ENCODE assay signal across 21 cellular contexts in genomic region chr6:27748662-27749061, GRCh38.
A peak's percentile ranks its signal among the peaks of the same experiment; 100 is the strongest.
DNase-seq lines count a peak whose midpoint lies in the region; ATAC-seq and TF ChIP-seq lines count a peak whose summit lies in the region.
"Had no signal": no experiment of that assay in that cellular context is flagged by ENCODE, and none has a peak within 500 bp of the region (broad histone marks: within the 10 kb centered on the region; RNA-seq: fewer than 3 reads in every experiment).

No MANE protein-coding gene starts in this region.

- RAD21 ChIA-PET in HCT116 (lab: Charles Lee; ENCODE audit: low non-redundant PET in 1 of 2, low total read pairs in 2 of 2, uncharacterized antibody in 2 of 2, unreplicated experiment in 2 of 2), result no interaction called here

- H4K20me1 ChIP-seq in HCT116 (ENCODE audit: insufficient read depth), result no peaks in the 10 kb centered on the region
- H4K20me1 ChIP-seq: BLaER1 treated with 17β-estradiol and CSF1 and Interleukin-3, amounts not matched to agents 10 nM and 100 nM had no signal

- POLR2A ChIA-PET in Caco-2 (lab: Charles Lee), result no interaction called here
- POLR2A ChIA-PET in HCT116 (lab: Charles Lee), result no interaction called here

- ATAC-seq in HCT116, result no peak
- ATAC-seq in HG03520 (IDR thresholded peaks at IDR 0.05; ENCODE audit: unreplicated experiment), result no peak
- ATAC-seq: GM12878, GM23338 had no signal

- H3K4me1 Mint-ChIP-seq in Caco-2 (ENCODE audit: low read depth, unreplicated experiment), result no peaks in the 10 kb centered on the region

- H3K4me2 ChIP-seq in HCT116 (ENCODE audit: low read length), result no peak overlapping the region
- H3K4me2 ChIP-seq: BLaER1 treated with 17β-estradiol and CSF1 and Interleukin-3, amounts not matched to agents 10 nM and 100 nM; GM23338 had no signal

- no peak overlapping the region for H2AFZ ChIP-seq in HCT116 (ENCODE audit: low read depth, low read length, poor library complexity, severe bottlenecking)
- H2AFZ ChIP-seq: GM23338 had no signal

- H3K4me1 ChIP-seq in Caco-2 (no peaks in the 10 kb centered on the region), HCT116 (ENCODE audit: control insufficient read depth in 1 of 2, insufficient read depth in 2 of 2, low read length in 2 of 2) (peaks cover 0 to 23% of the 10 kb centered on the region in 2 experiments; a peak in 3 of 4 replicates)
- H3K4me1 ChIP-seq: BE2C, HAP-1 had no signal

- H3K9me3 ChIP-seq in Caco-2, result no peaks in the 10 kb centered on the region
- H3K9me3 ChIP-seq in HCT116 (ENCODE audit: control insufficient read depth in 1 of 2, insufficient read depth in 1 of 2, low read depth in 1 of 2, low read length in 2 of 2), result no peaks in the 10 kb centered on the region
- H3K9me3 ChIP-seq: BE2C; BLaER1 treated with 17β-estradiol and CSF1 and Interleukin-3, amounts not matched to agents 10 nM and 100 nM; HAP-1 had no signal

- H3K36me3 ChIP-seq in Caco-2 (ENCODE audit: control insufficient read depth, insufficient read depth, low read length), result no peaks in the 10 kb centered on the region
- no peaks in the 10 kb centered on the region for H3K36me3 ChIP-seq in HCT116 (ENCODE audit: control insufficient read depth in 1 of 2, insufficient read depth in 2 of 2, low read length in 2 of 2)
- H3K36me3 ChIP-seq: BE2C; BLaER1 treated with 17β-estradiol and CSF1 and Interleukin-3, amounts not matched to agents 10 nM and 100 nM; HAP-1 had no signal

- H3K27me3 Mint-ChIP-seq in Caco-2 (ENCODE audit: insufficient read depth, unreplicated experiment), result no peaks in the 10 kb centered on the region

- H3K36me3 Mint-ChIP-seq in Caco-2 (ENCODE audit: insufficient read depth, unreplicated experiment), result peaks cover 16% of the 10 kb centered on the region
- H3K36me3 Mint-ChIP-seq: CD14-positive monocyte had no signal

- DNase-seq in Caco-2, result peak; percentile 41 to 44
- DNase-seq in HCT116 (ENCODE audit: low read depth, low spot score), result no peak
- DNase-seq in NB4 (ENCODE audit: low read depth), result peak; percentile 19
- DNase-seq in COLO829 (ENCODE audit: low spot score), result no peak
- DNase-seq in NCI-H226, result no peak
- DNase-seq: ACHN; AML-193; BE2C; CD4-positive, alpha-beta T cell; CD8-positive, alpha-beta memory T cell; COR-L47; DMS 273 treated with DMSO at 0.1 percent for 48 hours; DMS79; EL; GDM1 had no signal

- TF ChIP-seq RAD21 in HCT116 (IDR thresholded peaks at IDR 0.05; ENCODE audit: low read depth), result no peak

- no peaks in the 10 kb centered on the region for H3K9me2 ChIP-seq in HCT116 (ENCODE audit: insufficient read depth)

- H3K79me2 ChIP-seq in HCT116 (ENCODE audit: insufficient read depth, low read length), result no peaks in the 10 kb centered on the region

- TF ChIP-seq POLR2A in HCT116 (IDR thresholded peaks at IDR 0.05; ENCODE audit: borderline replicate concordance, extremely low read depth, insufficient read depth, insufficient read length) (no peak), NB4 (IDR thresholded peaks at IDR 0.05; ENCODE audit: extremely low read depth, insufficient read length) (no peak)

- no TSS peak for BruUV-seq in Caco-2 (replicated peaks; lab: Mats Ljungman, UMichigan)
- BruUV-seq in HCT116 (replicated peaks; lab: Mats Ljungman, UMichigan), result no TSS peak

- H3K4me3 Mint-ChIP-seq in Caco-2 (ENCODE audit: unreplicated experiment), result no peak overlapping the region
- H3K4me3 Mint-ChIP-seq: CD4-positive, alpha-beta T cell; GM23338 had no signal

- H3K27me3 ChIP-seq in Caco-2 (replicated peaks; ENCODE audit: control insufficient read depth, insufficient read depth, low read length) (no peaks in the 10 kb centered on the region), HCT116 (ENCODE audit: insufficient read depth, low read length) (no peaks in the 10 kb centered on the region)

- no peak overlapping the region for H3K27ac ChIP-seq in HCT116 (ENCODE audit: low read depth, low read length)
- H3K27ac ChIP-seq: BLaER1 treated with 17β-estradiol and CSF1 and Interleukin-3, amounts not matched to agents 10 nM and 100 nM had no signal

- TF ChIP-seq CTCF in Caco-2 (IDR thresholded peaks at IDR 0.05; ENCODE audit: insufficient read depth in 1 of 2, low read depth in 1 of 2, low read length in 1 of 2, severe bottlenecking in 1 of 2, unreplicated experiment in 1 of 2), result no peak
- no peak for TF ChIP-seq CTCF in HCT116 (IDR thresholded peaks at IDR 0.05 in 2 of 3, conservative IDR thresholded peaks at IDR 0.05 in 1 of 3; ENCODE audit: borderline replicate concordance in 1 of 3, insufficient read depth in 1 of 3, low read depth in 2 of 3, low read length in 2 of 3)
- TF ChIP-seq CTCF in NB4 (IDR thresholded peaks at IDR 0.05; ENCODE audit: low read depth, low read length), result no peak

- no peak overlapping the region for H3K9ac ChIP-seq in HCT116 (ENCODE audit: low read length)
- H3K9ac ChIP-seq: BLaER1 treated with 17β-estradiol and CSF1 and Interleukin-3, amounts not matched to agents 10 nM and 100 nM had no signal

- CTCF ChIA-PET in Caco-2 (lab: Charles Lee), result no interaction called here
- CTCF ChIA-PET in HCT116 (lab: Charles Lee), result no interaction called here

- no peak overlapping the region for H3K27ac Mint-ChIP-seq in Caco-2 (ENCODE audit: unreplicated experiment)
- H3K27ac Mint-ChIP-seq: CD14-positive monocyte; CD4-positive, alpha-beta T cell; GM23338 had no signal

- H3K4me3 ChIP-seq in Caco-2 (ENCODE audit: low read depth, low read length), result no peak overlapping the region
- no peak overlapping the region for H3K4me3 ChIP-seq in HCT116 (replicated peaks in 1 of 2; ENCODE audit: low read depth in 1 of 2, low read length in 2 of 2)
- no peak overlapping the region for H3K4me3 ChIP-seq in NB4 (ENCODE audit: low read depth, low read length)
- H3K4me3 ChIP-seq: BLaER1 treated with 17β-estradiol and CSF1 and Interleukin-3, amounts not matched to agents 10 nM and 100 nM; GM12878; GM23338; HAP-1 had no signal

- no peaks in the 10 kb centered on the region for H3K9me3 Mint-ChIP-seq in Caco-2 (ENCODE audit: unreplicated experiment)
- H3K9me3 Mint-ChIP-seq: CD4-positive, alpha-beta T cell had no signal

- intact Hi-C loops in Caco-2 (cut with micrococcal nuclease; ENCODE audit: unreplicated experiment), result no loop called here
- intact Hi-C loops in HCT116 (cut with micrococcal nuclease), result no loop called here

TF ChIP-seq in HCT116, 20 proteins besides CTCF, POLR2A, EP300 and RAD21:
- TF ChIP-seq EGR1 (IDR thresholded peaks at IDR 0.05; ENCODE audit: low read depth), result no peak
- peak; percentile 69 for TF ChIP-seq CEBPB (IDR thresholded peaks at IDR 0.05; ENCODE audit: low read depth)
- TF ChIP-seq ZFX (IDR thresholded peaks at IDR 0.05), result no peak
- TF ChIP-seq SIN3A (IDR thresholded peaks at IDR 0.05; ENCODE audit: low read depth), result no peak
- TF ChIP-seq CBX3 (IDR thresholded peaks at IDR 0.05; ENCODE audit: low read depth), result no peak
TF ChIP-seq in HCT116: peak in this region for 1.

Comparison
In these comparisons a context has a peak if more than half of its experiments do, and no peak if none do; other contexts are left out.
1. DNase-seq: peak in Caco-2 (2 of 2) and NB4 (single experiment); none in HCT116 (single experiment), COLO829 (single experiment) and NCI-H226 (single experiment).